ENCODE assay signal across 19 cellular contexts in genomic region chr14:51620036-51620435, GRCh38. TPM values are rescaled to one million over a fixed set of nuclear protein-coding genes. Genes with fewer than 3 reads are reported as not detected.
A peak's percentile ranks its signal among the peaks of the same experiment; 100 is the strongest.
DNase-seq lines count a peak whose midpoint lies in the region; TF ChIP-seq lines count a peak whose summit lies in the region.
"Had no signal": no experiment of that assay in that cellular context is flagged by ENCODE, and none has a peak within 500 bp of the region (broad histone marks: within the 10 kb centered on the region; RNA-seq: fewer than 3 reads in every experiment).

No MANE protein-coding gene starts in this region.

- H3K27me3 ChIP-seq in SJCRH30, result no peaks in the 10 kb centered on the region
- H3K27me3 ChIP-seq: BLaER1 had no signal

- no peak for TF ChIP-seq CTCF in nephron (IDR thresholded peaks at IDR 0.05; ENCODE audit: unreplicated experiment in 3 of 3)

- peaks cover 40% of the 10 kb centered on the region for H3K4me1 Mint-ChIP-seq in nephron
- H3K4me1 Mint-ChIP-seq: CD4-positive, CD25-positive, alpha-beta regulatory T cell had no signal

- no peaks in the 10 kb centered on the region for H3K36me3 ChIP-seq in SJCRH30
- H3K36me3 ChIP-seq: BLaER1 had no signal

- no peaks in the 10 kb centered on the region for H3K36me3 Mint-ChIP-seq in nephron (ENCODE audit: low read depth)
- H3K36me3 Mint-ChIP-seq: CD4-positive, CD25-positive, alpha-beta regulatory T cell; CD8-positive, alpha-beta T cell had no signal

- no peaks in the 10 kb centered on the region for H3K9me3 ChIP-seq in SJCRH30 (replicated peaks)
- H3K9me3 ChIP-seq: A549, BLaER1, Caco-2 had no signal

- H3K9me3 Mint-ChIP-seq in nephron, result peaks cover 4% of the 10 kb centered on the region
- H3K9me3 Mint-ChIP-seq: CD8-positive, alpha-beta T cell; GM23338; H9 had no signal

- no peak overlapping the region for H3K4me3 ChIP-seq in SJCRH30
- H3K4me3 ChIP-seq: A549, BLaER1, GM12878, GM23338 had no signal

- no peak overlapping the region for H3K4me3 Mint-ChIP-seq in nephron
- H3K4me3 Mint-ChIP-seq: B cell; CD4-positive, CD25-positive, alpha-beta regulatory T cell; CD8-positive, alpha-beta T cell; GM23338; H9 had no signal

- no peaks in the 10 kb centered on the region for H3K27me3 Mint-ChIP-seq in nephron (ENCODE audit: low read depth)

- peaks cover 43% of the 10 kb centered on the region for H3K4me1 ChIP-seq in SJCRH30
- H3K4me1 ChIP-seq: BLaER1 had no signal

- peak overlapping the region; percentile 53 to 67 (median 58) for H3K27ac Mint-ChIP-seq in nephron
- H3K27ac Mint-ChIP-seq: B cell; CD4-positive, CD25-positive, alpha-beta regulatory T cell; CD8-positive, alpha-beta T cell; GM23338; H9 had no signal

- DNase-seq in Ammon's horn (ENCODE audit: low spot score), result peak; percentile 8
- DNase-seq in SJCRH30, result peak in 1 of 2 experiments; percentile 16
- no peak for DNase-seq in NCI-H1417 treated with DMSO at 0.1 percent for 48 hours (lab: John Stamatoyannopoulos, UW)
- DNase-seq in 8988T, result no peak
- no peak for DNase-seq in NCI-H2196 (lab: John Stamatoyannopoulos, UW; ENCODE audit: unreplicated experiment)
- DNase-seq: ACHN; Caco-2; CD4-positive, CD25-positive, alpha-beta regulatory T cell; CD8-positive, alpha-beta T cell; DMS153; DND-41; H9 had no signal

- peak overlapping the region; percentile 42 for H3K27ac ChIP-seq in SJCRH30
- H3K27ac ChIP-seq: A549, BLaER1, C4-2B had no signal

RNA-seq across cellular contexts. Expression of gene FRMD6, which starts 31.7 kb away (rescaled TPM):
- total RNA-seq in SJCRH30 (2014; rRNA removed; shearing (Covaris generic)), result 15.5 and 18.7 TPM in 2 replicates
